Comparison of ENCODE assay signal across 8 cellular contexts in genomic region chr12:79935021-79935623, GRCh38. TPM values are rescaled to one million over a fixed set of nuclear protein-coding genes. Genes with fewer than 3 reads are reported as not detected.
DNase-seq lines count a peak whose midpoint lies in the region; ATAC-seq and TF ChIP-seq lines count a peak whose summit lies in the region.

Gene PPP1R12A, minus strand, starts transcription at chr12:79935097. Its CDS starts 166 bp downstream, at chr12:79934931.

- peak within 1 kb of the TSS; percentile 93 to 100 (median 96) for H3K4me3 Mint-ChIP-seq in CD4-positive, CD25-positive, alpha-beta regulatory T cell
- H3K4me3 Mint-ChIP-seq in activated CD4-positive, alpha-beta memory T cell treated with anti-CD3 and anti-CD28 coated beads, Interleukin-2, amount 10 ng/mL, durations not matched to agents 7 days and 5 days: peak within 1 kb of the TSS; percentile 87

- peak; percentile 87 to 89 for ATAC-seq in CD4-positive, CD25-positive, alpha-beta regulatory T cell (ENCODE audit: low read depth in 2 of 2)
- peak; percentile 84 for ATAC-seq in GM19438 (IDR thresholded peaks at IDR 0.05; ENCODE audit: low read depth, unreplicated experiment)
- peak; percentile 63 for ATAC-seq in HG03575 (IDR thresholded peaks at IDR 0.05; ENCODE audit: extremely low read depth, insufficient number of reproducible peaks, low FRiP score, unreplicated experiment)

- POLR2A ChIA-PET in activated CD4-positive, alpha-beta memory T cell treated with anti-CD3 and anti-CD28 coated beads, Interleukin-2, amount 10 ng/mL, durations not matched to agents 7 days and 5 days (lab: Charles Lee): interaction anchor here (0.8 to 4.2 kb wide), 14 partner anchors 9 to 252 kb away, joined by 3 to 24 read pairs (median 4); no protein-coding TSS in a partner anchor

- H3K4me1 ChIP-seq in CD4-positive, CD25-positive, alpha-beta regulatory T cell (ENCODE audit: control insufficient read depth, insufficient read depth, low read length, poor library complexity, severe bottlenecking): peaks cover 31% of the 10 kb centered on the region
- H3K4me1 ChIP-seq in duodenal mucosa (ENCODE audit: control insufficient read depth in 1 of 2, insufficient read depth in 2 of 2, low read length in 2 of 2): peaks cover 12 to 18% of the 10 kb centered on the region in 2 donors

- H3K27ac ChIP-seq in CD4-positive, CD25-positive, alpha-beta regulatory T cell (ENCODE audit: insufficient read depth, low read length, poor library complexity, severe bottlenecking): peak within 1 kb of the TSS; percentile 93
- H3K27ac ChIP-seq in duodenal mucosa (ENCODE audit: low read depth, low read length): peak within 1 kb of the TSS; percentile 96

- WGBS in lower leg skin, 2 donors: 0% methylated on average over 23 to 32 of the region's 44 CpGs

- TF ChIP-seq POLR2A in lower leg skin (IDR thresholded peaks at IDR 0.05): peak in 1 of 2 donors; percentile 75

- peak within 1 kb of the TSS; percentile 98 to 99 for H3K9ac ChIP-seq in duodenal mucosa (ENCODE audit: low read depth in 1 of 2, low read length in 2 of 2)

- H3K27ac Mint-ChIP-seq in CD4-positive, CD25-positive, alpha-beta regulatory T cell: peak within 1 kb of the TSS; percentile 93 to 99 (median 98)
- peak within 1 kb of the TSS; percentile 90 for H3K27ac Mint-ChIP-seq in activated CD4-positive, alpha-beta memory T cell treated with anti-CD3 and anti-CD28 coated beads, Interleukin-2, amount 10 ng/mL, durations not matched to agents 7 days and 5 days

- CTCF ChIA-PET in activated CD4-positive, alpha-beta memory T cell treated with anti-CD3 and anti-CD28 coated beads, Interleukin-2, amount 10 ng/mL, durations not matched to agents 7 days and 5 days (lab: Charles Lee): interaction anchor here (1.1 to 1.5 kb wide), 3 partner anchors 48 to 335 kb away, joined by 3 to 4 read pairs (median 3); no protein-coding TSS in a partner anchor

- H3K9me3 Mint-ChIP-seq in CD4-positive, CD25-positive, alpha-beta regulatory T cell: no peaks in the 10 kb centered on the region
- H3K9me3 Mint-ChIP-seq in activated CD4-positive, alpha-beta memory T cell treated with anti-CD3 and anti-CD28 coated beads, Interleukin-2, amount 10 ng/mL, durations not matched to agents 7 days and 5 days: no peaks in the 10 kb centered on the region

- no peaks in the 10 kb centered on the region for H3K27me3 Mint-ChIP-seq in CD4-positive, CD25-positive, alpha-beta regulatory T cell
- H3K27me3 Mint-ChIP-seq in activated CD4-positive, alpha-beta memory T cell treated with anti-CD3 and anti-CD28 coated beads, Interleukin-2, amount 10 ng/mL, durations not matched to agents 7 days and 5 days: no peaks in the 10 kb centered on the region

- no peaks in the 10 kb centered on the region for H3K9me3 ChIP-seq in CD4-positive, CD25-positive, alpha-beta regulatory T cell (ENCODE audit: control insufficient read depth in 2 of 2, low read length in 2 of 2)
- no peaks in the 10 kb centered on the region for H3K9me3 ChIP-seq in duodenal mucosa (ENCODE audit: control insufficient read depth in 1 of 2, low read length in 2 of 2)

- TF ChIP-seq CTCF in lower leg skin (IDR thresholded peaks at IDR 0.05): no peak

- intact Hi-C loops in lower leg skin (cut with DNase I; ENCODE audit: low total_unique reads): no loop called here

- no peaks in the 10 kb centered on the region for H3K36me3 ChIP-seq in CD4-positive, CD25-positive, alpha-beta regulatory T cell (ENCODE audit: control insufficient read depth, insufficient read depth, low read length)
- no peaks in the 10 kb centered on the region for H3K36me3 ChIP-seq in duodenal mucosa (ENCODE audit: control insufficient read depth in 1 of 2, insufficient read depth in 2 of 2, low read length in 2 of 2)

- peak; percentile 93 to 97 (median 94) for DNase-seq in CD4-positive, CD25-positive, alpha-beta regulatory T cell
- DNase-seq in NCI-H82 treated with DMSO at 0.1 percent for 48 hours (lab: John Stamatoyannopoulos, UW; ENCODE audit: unreplicated experiment) (peak; percentile 95), lower leg skin (ENCODE audit: low spot score in 2 of 2) (peak; percentile 94 to 99)
- peak; percentile 95 for DNase-seq in activated CD4-positive, alpha-beta memory T cell treated with anti-CD3 and anti-CD28 coated beads, Interleukin-2, amount 10 ng/mL, durations not matched to agents 7 days and 5 days
- DNase-seq in stimulated activated CD4-positive, alpha-beta T cell treated with anti-CD3 and anti-CD28 coated beads, Interleukin-4, amount 100 ng/mL, for 48 hours (ENCODE audit: low read depth in 2 of 2): peak; percentile 87 to 93

- H3K27me3 ChIP-seq in CD4-positive, CD25-positive, alpha-beta regulatory T cell (ENCODE audit: control insufficient read depth, insufficient read depth, low read length): no peaks in the 10 kb centered on the region
- H3K27me3 ChIP-seq in duodenal mucosa (ENCODE audit: control insufficient read depth in 1 of 2, insufficient read depth in 2 of 2, low read length in 2 of 2): no peaks in the 10 kb centered on the region

- no peaks in the 10 kb centered on the region for H3K36me3 Mint-ChIP-seq in CD4-positive, CD25-positive, alpha-beta regulatory T cell
- peaks cover 14% of the 10 kb centered on the region for H3K36me3 Mint-ChIP-seq in activated CD4-positive, alpha-beta memory T cell treated with anti-CD3 and anti-CD28 coated beads, Interleukin-2, amount 10 ng/mL, durations not matched to agents 7 days and 5 days (ENCODE audit: low read depth)

- peak within 1 kb of the TSS; percentile 96 for H3K4me3 ChIP-seq in CD4-positive, CD25-positive, alpha-beta regulatory T cell (ENCODE audit: low read depth, low read length)
- H3K4me3 ChIP-seq in duodenal mucosa (ENCODE audit: low read depth in 1 of 2, low read length in 2 of 2): peak within 1 kb of the TSS; percentile 98 to 99
- peak within 1 kb of the TSS; percentile 76 for H3K4me3 ChIP-seq in lower leg skin (ENCODE audit: low read depth, poor library complexity, severe bottlenecking)

- peaks cover 22 to 52% (median 29%) of the 10 kb centered on the region in 4 donors for H3K4me1 Mint-ChIP-seq in CD4-positive, CD25-positive, alpha-beta regulatory T cell
- peaks cover 39% of the 10 kb centered on the region for H3K4me1 Mint-ChIP-seq in activated CD4-positive, alpha-beta memory T cell treated with anti-CD3 and anti-CD28 coated beads, Interleukin-2, amount 10 ng/mL, durations not matched to agents 7 days and 5 days

RNA-seq across cellular contexts. Expression of gene PPP1R12A, which starts in this region (rescaled TPM):
- total RNA-seq in CD4-positive, CD25-positive, alpha-beta regulatory T cell: 153 TPM
- polyA plus RNA-seq in CD4-positive, CD25-positive, alpha-beta regulatory T cell: 100 to 1,000 TPM in 3 of 4 donors, 10 to 100 TPM in 1; 91.8 to 138 (median 105) TPM
- 100 to 1,000 TPM; 114 to 115 TPM for total RNA-seq in activated CD4-positive, alpha-beta memory T cell treated with anti-CD3 and anti-CD28 coated beads, Interleukin-2, amount 10 ng/mL, durations not matched to agents 7 days and 5 days
- 10 to 100 TPM; 47.6 to 64.1 (median 56.6) TPM for total RNA-seq in lower leg skin

Comparison
In these comparisons a context has a peak if more than half of its experiments do, and no peak if none do; other contexts are left out.
1. Peak in every context shown above with its lines: DNase-seq, ATAC-seq, H3K4me3 ChIP-seq and H3K27ac ChIP-seq.